In the genomic region with DNA sequence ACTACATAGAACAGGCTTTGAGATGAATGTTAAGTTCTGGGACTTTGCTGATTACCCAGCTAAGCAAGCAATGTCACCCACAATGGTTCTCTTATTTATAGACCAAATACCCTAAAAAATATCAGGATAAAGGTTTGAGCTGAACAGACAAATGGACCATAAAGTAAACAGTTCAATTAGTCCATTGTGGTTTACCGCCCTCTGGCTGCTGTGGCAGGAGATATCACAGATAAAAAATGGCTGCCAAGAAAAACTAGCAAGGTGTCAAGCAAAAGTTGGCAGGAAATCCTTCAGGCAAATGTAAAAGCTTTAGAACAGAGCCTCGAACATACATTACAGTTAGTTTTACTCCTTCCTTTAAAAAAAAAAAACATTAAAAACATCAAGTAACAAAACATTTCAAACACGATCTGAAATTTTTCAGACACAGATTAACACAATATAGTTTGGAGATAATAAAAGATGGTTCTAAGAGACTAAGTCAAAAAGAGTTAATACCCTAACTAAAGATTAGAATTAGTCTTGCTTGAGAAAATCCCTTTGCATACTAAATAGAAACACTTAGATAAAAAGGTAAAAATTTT, we compare ENCODE assay signal across 8 cellular contexts. TPM values are rescaled to one million over a fixed set of nuclear protein-coding genes. Genes with fewer than 3 reads are reported as not detected.
DNase-seq lines count a peak whose midpoint lies in the region; ATAC-seq, FAIRE-seq and TF ChIP-seq lines count a peak whose summit lies in the region.

No MANE protein-coding gene starts in this region.

- intact Hi-C loops in activated T-helper 2 cell treated with anti-CD3 and anti-CD28 coated beads, Interferon-gamma antibody, Interleukin-2, Interleukin-4, amounts not matched to agents 10 μg/mL and 5 μg/mL and 100 μg/mL, durations not matched to agents 14 hours and 24 hours and 36 hours (cut with micrococcal nuclease): loop anchor here (1.0 to 5.0 kb wide), 5 partner anchors 41 to 239 kb away; partner anchors contain the start of gene MED13L

- no peaks in the 10 kb centered on the region for H3K27me3 Mint-ChIP-seq in activated T-helper 2 cell treated with anti-CD3 and anti-CD28 coated beads, Interferon-gamma antibody, Interleukin-2, Interleukin-4, amounts not matched to agents 10 μg/mL and 5 μg/mL and 100 μg/mL, durations not matched to agents 14 hours and 24 hours and 36 hours (ENCODE audit: low read depth)

- H3K36me3 Mint-ChIP-seq in activated T-helper 2 cell treated with anti-CD3 and anti-CD28 coated beads, Interferon-gamma antibody, Interleukin-2, Interleukin-4, amounts not matched to agents 10 μg/mL and 5 μg/mL and 100 μg/mL, durations not matched to agents 14 hours and 24 hours and 36 hours (ENCODE audit: low read depth): peaks cover 3% of the 10 kb centered on the region

- no peak overlapping the region for H3K4me3 Mint-ChIP-seq in activated T-helper 2 cell treated with anti-CD3 and anti-CD28 coated beads, Interferon-gamma antibody, Interleukin-2, Interleukin-4, amounts not matched to agents 10 μg/mL and 5 μg/mL and 100 μg/mL, durations not matched to agents 14 hours and 24 hours and 36 hours (ENCODE audit: low read depth)

- no peak for ATAC-seq in HG03045 (IDR thresholded peaks at IDR 0.05; ENCODE audit: unreplicated experiment)
- no peak for ATAC-seq in HG03039 (IDR thresholded peaks at IDR 0.05; ENCODE audit: unreplicated experiment)

- DNase-seq in D721Med (ENCODE audit: insufficient read length, low spot score) (no peak), HPDE6-E6E7 (ENCODE audit: extremely low spot score) (peak; percentile 34), OCI-M1 (lab: John Stamatoyannopoulos, UW) (peak; percentile 81), globus pallidus (ENCODE audit: low spot score) (peak; percentile 70), putamen (ENCODE audit: low spot score) (peak; percentile 39)
- DNase-seq in activated T-helper 2 cell treated with anti-CD3 and anti-CD28 coated beads, Interferon-gamma antibody, Interleukin-2, Interleukin-4, amounts not matched to agents 10 μg/mL and 5 μg/mL and 100 μg/mL, durations not matched to agents 14 hours and 24 hours and 36 hours (ENCODE audit: low spot score): peak; percentile 27

- peaks cover 22% of the 10 kb centered on the region for H3K4me1 Mint-ChIP-seq in activated T-helper 2 cell treated with anti-CD3 and anti-CD28 coated beads, Interferon-gamma antibody, Interleukin-2, Interleukin-4, amounts not matched to agents 10 μg/mL and 5 μg/mL and 100 μg/mL, durations not matched to agents 14 hours and 24 hours and 36 hours (ENCODE audit: low read depth)

- peak; percentile 86 for TF ChIP-seq CTCF in D721Med (IDR thresholded peaks at IDR 0.05; ENCODE audit: insufficient read depth, missing control alignments)

- no peak overlapping the region for H3K27ac Mint-ChIP-seq in activated T-helper 2 cell treated with anti-CD3 and anti-CD28 coated beads, Interferon-gamma antibody, Interleukin-2, Interleukin-4, amounts not matched to agents 10 μg/mL and 5 μg/mL and 100 μg/mL, durations not matched to agents 14 hours and 24 hours and 36 hours

- peak; percentile 58 for FAIRE-seq in D721Med (lab: Jason Lieb, UNC)

- no peaks in the 10 kb centered on the region for H3K9me3 Mint-ChIP-seq in activated T-helper 2 cell treated with anti-CD3 and anti-CD28 coated beads, Interferon-gamma antibody, Interleukin-2, Interleukin-4, amounts not matched to agents 10 μg/mL and 5 μg/mL and 100 μg/mL, durations not matched to agents 14 hours and 24 hours and 36 hours

RNA-seq across cellular contexts. Expression of gene MED13L, which starts 41.3 kb away (rescaled TPM):
- 49.0 and 52.5 TPM in 2 replicates for total RNA-seq in activated T-helper 2 cell treated with anti-CD3 and anti-CD28 coated beads, Interferon-gamma antibody, Interleukin-2, Interleukin-4, amounts not matched to agents 10 μg/mL and 5 μg/mL and 100 μg/mL, durations not matched to agents 14 hours and 24 hours and 36 hours
